Comparison of ENCODE assay signal across 21 cellular contexts in genomic region chr6:148322704-148323103, GRCh38. TPM values are rescaled to one million over a fixed set of nuclear protein-coding genes. Genes with fewer than 3 reads are reported as not detected.
DNase-seq lines count a peak whose midpoint lies in the region; ATAC-seq, FAIRE-seq and TF ChIP-seq lines count a peak whose summit lies in the region.
"Had no signal": no experiment of that assay in that cellular context is flagged by ENCODE, and none has a peak within 500 bp of the region (broad histone marks: within the 10 kb centered on the region; RNA-seq: fewer than 3 reads in every experiment).

No MANE protein-coding gene starts in this region.

- H3K27ac ChIP-seq in HEK293 (ENCODE audit: extremely low read depth, low read depth, low read length) = no peak overlapping the region
- H3K27ac ChIP-seq in K562 (ENCODE audit: extremely low read depth, low read depth, low read length) = no peak overlapping the region
- no peak overlapping the region for H3K27ac ChIP-seq in adrenal gland
- H3K27ac ChIP-seq: A549 had no signal

- TF ChIP-seq CTCF in Caco-2 (IDR thresholded peaks at IDR 0.05; ENCODE audit: insufficient read depth in 1 of 2, low read depth in 1 of 2, low read length in 1 of 2, severe bottlenecking in 1 of 2, unreplicated experiment in 1 of 2) = no peak
- no peak for TF ChIP-seq CTCF in HEK293 (tag by site-specific recombination; IDR thresholded peaks at IDR 0.05)
- TF ChIP-seq CTCF in K562 (IDR thresholded peaks at IDR 0.05 in 2 of 3, conservative IDR thresholded peaks at IDR 0.05 in 1 of 3; ENCODE audit: insufficient read depth in 2 of 3, low read depth in 1 of 3, low read length in 3 of 3) = no peak
- no peak for TF ChIP-seq CTCF in nephron progenitor cell (IDR thresholded peaks at IDR 0.05)
- no peak for TF ChIP-seq CTCF in WTC11 (IDR thresholded peaks at IDR 0.05)
- TF ChIP-seq CTCF in adrenal gland (IDR thresholded peaks at IDR 0.05) = no peak

- H3K4me1 ChIP-seq in Caco-2 (peaks cover 5% of the 10 kb centered on the region), HEK293 (ENCODE audit: control insufficient read depth, insufficient read depth, low read length) (no peaks in the 10 kb centered on the region), K562 (replicated peaks in 1 of 2; ENCODE audit: control insufficient read depth in 2 of 2, insufficient read depth in 2 of 2, low read length in 2 of 2) (no peaks in the 10 kb centered on the region), adrenal gland (replicated peaks in 1 of 2) (no peaks in the 10 kb centered on the region)
- H3K4me1 ChIP-seq: A549, HAP-1 had no signal

- H3K36me3 ChIP-seq in Caco-2 (ENCODE audit: control insufficient read depth, insufficient read depth, low read length) (no peaks in the 10 kb centered on the region), HEK293 (ENCODE audit: control insufficient read depth in 2 of 2, insufficient read depth in 1 of 2, low read length in 2 of 2) (no peaks in the 10 kb centered on the region), K562 (ENCODE audit: control insufficient read depth, insufficient read depth, low read length) (no peaks in the 10 kb centered on the region), adrenal gland (replicated peaks in 1 of 2) (no peaks in the 10 kb centered on the region)
- H3K36me3 ChIP-seq: HAP-1 had no signal

- DNase-seq in Caco-2 (no peak), K562 (ENCODE audit: extremely low read depth in 1 of 4, low spot score in 3 of 4) (no peak), nephron progenitor cell (no peak), WTC11 (ENCODE audit: low spot score) (no peak), adrenal gland (no peak)
- DNase-seq: 8988T; ACHN; C1 segment of cervical spinal cord; CD4-positive, alpha-beta memory T cell; COR-L47; DMS153; DND-41; GOT3 had no signal

- no peak for TF ChIP-seq RAD21 in K562 (CRISPR knock-in tag; conservative IDR thresholded peaks at IDR 0.05 in 1 of 2, IDR thresholded peaks at IDR 0.05 in 1 of 2)

- TF ChIP-seq POLR2A in K562 (conservative IDR thresholded peaks at IDR 0.05) (no peak), adrenal gland (IDR thresholded peaks at IDR 0.05) (no peak)

- H3K9me3 ChIP-seq in Caco-2 = no peaks in the 10 kb centered on the region
- H3K9me3 ChIP-seq in HEK293 (ENCODE audit: control insufficient read depth, insufficient read depth, low read depth, low read length) = no peaks in the 10 kb centered on the region
- no peaks in the 10 kb centered on the region for H3K9me3 ChIP-seq in K562 (replicated peaks; ENCODE audit: control insufficient read depth, insufficient read depth, low read depth, low read length)
- H3K9me3 ChIP-seq in adrenal gland (replicated peaks in 1 of 3) = no peaks in the 10 kb centered on the region
- H3K9me3 ChIP-seq: A549, HAP-1 had no signal

- no peak overlapping the region for H3K4me3 ChIP-seq in Caco-2 (ENCODE audit: low read depth, low read length)
- H3K4me3 ChIP-seq in HEK293 (ENCODE audit: low read depth, low read length) = no peak overlapping the region
- H3K4me3 ChIP-seq in K562 = no peak overlapping the region
- H3K4me3 ChIP-seq in adrenal gland = no peak overlapping the region
- H3K4me3 ChIP-seq: A549, HAP-1 had no signal

- intact Hi-C loops in Caco-2 (cut with micrococcal nuclease; ENCODE audit: unreplicated experiment) = no loop called here
- intact Hi-C loops in K562 (cut with micrococcal nuclease) = no loop called here
- intact Hi-C loops in adrenal gland (cut with DNase I) = no loop called here

- CTCF ChIA-PET in Caco-2 (lab: Charles Lee) (interaction anchor here (0.6 kb wide), 1 partner anchor 955 kb away, joined by 3 read pairs; no protein-coding TSS in a partner anchor), HEK293 (lab: Yijun Ruan, JAX) (no interaction called here), K562 (lab: Yijun Ruan, JAX; ENCODE audit: low intra/inter-chr PET ratio) (no interaction called here), WTC11 (lab: Charles Lee) (no interaction called here)

- H3K36me3 Mint-ChIP-seq in Caco-2 (ENCODE audit: insufficient read depth, unreplicated experiment) = no peaks in the 10 kb centered on the region
- no peaks in the 10 kb centered on the region for H3K36me3 Mint-ChIP-seq in nephron progenitor cell (ENCODE audit: low read depth)
- no peaks in the 10 kb centered on the region for H3K36me3 Mint-ChIP-seq in WTC11
- H3K36me3 Mint-ChIP-seq: CD4-positive, alpha-beta memory T cell had no signal

- H3K9ac ChIP-seq in K562 (ENCODE audit: insufficient read depth in 1 of 2, low read depth in 2 of 2, low read length in 2 of 2) = no peak overlapping the region

- H3K9me1 ChIP-seq in K562 (ENCODE audit: control insufficient read depth, insufficient read depth, low read length) = no peaks in the 10 kb centered on the region

- H3K27me3 ChIP-seq in Caco-2 (replicated peaks; ENCODE audit: control insufficient read depth, insufficient read depth, low read length) (no peaks in the 10 kb centered on the region), K562 (ENCODE audit: control insufficient read depth in 2 of 2, insufficient read depth in 2 of 2, low read length in 2 of 2) (peaks cover 8 to 38% of the 10 kb centered on the region in 2 experiments), adrenal gland (no peaks in the 10 kb centered on the region)

- H4K20me1 ChIP-seq in K562 (replicated peaks; ENCODE audit: control insufficient read depth, insufficient read depth, low read length) = no peaks in the 10 kb centered on the region

- H3K79me2 ChIP-seq in K562 (ENCODE audit: control insufficient read depth, insufficient read depth, low read length) = no peaks in the 10 kb centered on the region

- BruUV-seq in Caco-2 (replicated peaks; lab: Mats Ljungman, UMichigan) (no TSS peak), K562 (replicated peaks; lab: Mats Ljungman, UMichigan) (no TSS peak)

- WGBS in K562 (ENCODE audit: insufficient coverage, low coverage, missing lambda C conversion rate) = 4% methylated on average over 3 of the region's 3 CpGs
- 82 to 89% (median 84%) methylated on average over 3 of the region's 3 CpGs for WGBS in adrenal gland, 4 donors

- ATAC-seq in K562 (no peak), GM19023 (IDR thresholded peaks at IDR 0.05; ENCODE audit: unreplicated experiment) (no peak), WTC11 (no peak)
- ATAC-seq: A549 had no signal

- POLR2A ChIA-PET in Caco-2 (lab: Charles Lee) (no interaction called here), HEK293 (lab: Yijun Ruan, JAX) (no interaction called here), K562 (lab: Yijun Ruan, JAX) (interaction anchor here (1.5 kb wide), 1 partner anchor 20 kb away, joined by 4 read pairs; no protein-coding TSS in a partner anchor), WTC11 (lab: Charles Lee) (interaction anchor here (0.6 kb wide), 1 partner anchor 9 kb away, joined by 3 read pairs; no protein-coding TSS in a partner anchor)

- no peak for FAIRE-seq in K562 (lab: Jason Lieb, UNC)
- FAIRE-seq: A549, G401.6, GM12892, GM19239, H54 had no signal

- in situ Hi-C loops in K562 (cut with MboI) = no loop called here

- H3K27me3 Mint-ChIP-seq in Caco-2 (ENCODE audit: insufficient read depth, unreplicated experiment) = no peaks in the 10 kb centered on the region
- H3K27me3 Mint-ChIP-seq in nephron progenitor cell (ENCODE audit: low read depth, poor library complexity) = peaks cover 9% of the 10 kb centered on the region
- no peaks in the 10 kb centered on the region for H3K27me3 Mint-ChIP-seq in WTC11 (ENCODE audit: low read depth)

- H3K27ac Mint-ChIP-seq in Caco-2 (ENCODE audit: unreplicated experiment) (peak overlapping the region; percentile 17), nephron progenitor cell (peak overlapping the region; percentile 8), WTC11 (no peak overlapping the region)
- H3K27ac Mint-ChIP-seq: CD4-positive, alpha-beta memory T cell had no signal

- peaks cover 13% of the 10 kb centered on the region for H3K4me1 Mint-ChIP-seq in Caco-2 (ENCODE audit: low read depth, unreplicated experiment)
- peaks cover 17% of the 10 kb centered on the region for H3K4me1 Mint-ChIP-seq in nephron progenitor cell
- no peaks in the 10 kb centered on the region for H3K4me1 Mint-ChIP-seq in WTC11

- no peak for TF ChIP-seq EP300 in K562 (IDR thresholded peaks at IDR 0.05; ENCODE audit: low read length)

- H3K4me3 Mint-ChIP-seq in Caco-2 (ENCODE audit: unreplicated experiment) (no peak overlapping the region), nephron progenitor cell (no peak overlapping the region), WTC11 (no peak overlapping the region)
- H3K4me3 Mint-ChIP-seq: CD4-positive, alpha-beta memory T cell had no signal

- H2AFZ ChIP-seq in K562 (ENCODE audit: low read depth, low read length) = no peak overlapping the region

- H3K9me3 Mint-ChIP-seq in Caco-2 (ENCODE audit: unreplicated experiment) = no peaks in the 10 kb centered on the region
- peaks cover 4% of the 10 kb centered on the region for H3K9me3 Mint-ChIP-seq in nephron progenitor cell
- H3K9me3 Mint-ChIP-seq in WTC11 = no peaks in the 10 kb centered on the region; the same call in 1 of the 2 replicates

- no peak overlapping the region for H3K4me2 ChIP-seq in K562 (ENCODE audit: insufficient read depth, low read length)
- H3K4me2 ChIP-seq: A549 had no signal

TF ChIP-seq in HEK293, 187 proteins besides CTCF, POLR2A, EP300 and RAD21 (continues in another document):
- TF ChIP-seq ZNF366 (tag by site-specific recombination; conservative IDR thresholded peaks at IDR 0.05) = peak; percentile 83

TF ChIP-seq in K562, 482 proteins besides CTCF, POLR2A, EP300 and RAD21 (continues in another document):
- TF ChIP-seq BDP1 (IDR thresholded peaks at IDR 0.05; ENCODE audit: insufficient read depth, insufficient read length) = no peak

RNA-seq across cellular contexts. Expression of gene SASH1, which starts 19.9 kb away (rescaled TPM):
- total RNA-seq in Caco-2 (2022) (41.7 and 42.0 TPM in 2 replicates), K562 (2014; rRNA removed) (1.2 and 1.7 TPM in 2 replicates), K562 (2014; rRNA removed; fragmentation: Illumina TruSeq; extraction: Trizol) (1.7 and 2.2 TPM in 2 replicates), K562 (2015; rRNA removed; fragmentation: Illumina TruSeq; extraction: Trizol) (1.8 and 2.0 TPM in 2 replicates), K562 (2021) (3.2 and 3.5 TPM in 2 replicates), WTC11 (2021) (21.7 to 27.4 TPM (median 24.0 TPM) in 3 replicates), adrenal gland (10 to 100 TPM in 7 of 8 donors, 1 to 10 TPM in 1; 8.0 to 30.7 (median 17.9) TPM)
- 5.2 and 8.1 TPM in 2 replicates for total RNA-seq in K562 (2011; cell fraction: chromatin; rRNA removed; ENCODE audit: low replicate concordance)
- 2.0 and 3.2 TPM in 2 replicates for total RNA-seq in K562 (2011; cell fraction: nucleolus; rRNA removed)
- 5.5 and 5.9 TPM in 2 replicates for total RNA-seq in K562 (2011; cell fraction: nucleoplasm; rRNA removed)
- polyA plus RNA-seq in K562 (2011; rRNA removed) (0.31 and 1.5 TPM in 2 replicates), K562 (2014; fragmentation: Illumina TruSeq; extraction: Trizol) (1.4 and 1.6 TPM in 2 replicates), K562 (2014; fragmentation: Nextera tagmentation; extraction: Ambion mirVana) (1 to 10 TPM in 1 of 2 experiments, under 1 TPM in 1; 0.35 to 1.2 TPM), K562 (2014; rRNA removed) (0.76 and 2.3 TPM in 2 replicates), adrenal gland (1 to 10 TPM; 5.5 to 9.1 (median 5.8) TPM)
- polyA plus RNA-seq in K562 (2011; cell fraction: cytosol; rRNA removed) = 0.22 and 1.3 TPM in 2 replicates
- polyA plus RNA-seq in K562 (2011; cell fraction: nucleus; rRNA removed) = 0.10 and 1.8 TPM in 2 replicates
- polyA plus RNA-seq in K562 (2012) = 1.1 and 2.6 TPM in 2 replicates
- 0.45 and 4.5 TPM in 2 replicates for polyA minus RNA-seq in K562 (2011; rRNA and poly(A)+ RNA removed)
- polyA minus RNA-seq in K562 (2011; cell fraction: cytosol; rRNA and poly(A)+ RNA removed) = 0.27 and 2.4 TPM in 2 replicates
- 0.78 and 5.9 TPM in 2 replicates for polyA minus RNA-seq in K562 (2011; cell fraction: nucleus; rRNA and poly(A)+ RNA removed)

Comparison
In these comparisons a context has a peak if more than half of its experiments do, and no peak if none do; other contexts are left out.
1. POLR2A ChIA-PET loops: an anchor here in K562 (1.5 kb wide) and WTC11 (0.6 kb wide); none called in Caco-2 and HEK293.